In genomic region chr1:154442006-154442740, GRCh38 we compare ENCODE assay signal across 10 cellular contexts. TPM values are rescaled to one million over a fixed set of nuclear protein-coding genes. Genes with fewer than 3 reads are reported as not detected.
DNase-seq lines count a peak whose midpoint lies in the region; ATAC-seq and TF ChIP-seq lines count a peak whose summit lies in the region.
"Had no signal": no experiment of that assay in that cellular context is flagged by ENCODE, and none has a peak within 500 bp of the region (broad histone marks: within the 10 kb centered on the region; RNA-seq: fewer than 3 reads in every experiment).

No MANE protein-coding gene starts in this region.

- H3K4me1 Mint-ChIP-seq in CD8-positive, alpha-beta T cell (ENCODE audit: low read depth): peaks cover 63% of the 10 kb centered on the region
- H3K4me1 Mint-ChIP-seq in nephron: peaks cover 17% of the 10 kb centered on the region

- no peak overlapping the region for H3K4me3 ChIP-seq in CD8-positive, alpha-beta T cell (ENCODE audit: low read depth, low read length)
- peak overlapping the region; percentile 38 for H3K4me3 ChIP-seq in KMS-11 (IDR thresholded peaks at IDR 0.05; ENCODE audit: insufficient read depth, low read depth, low read length)
- H3K4me3 ChIP-seq in colonic mucosa: no peak overlapping the region

- no peaks in the 10 kb centered on the region for H4K20me1 ChIP-seq in KMS-11 (ENCODE audit: insufficient read depth)

- H3K4me3 Mint-ChIP-seq in CD8-positive, alpha-beta T cell: peak overlapping the region; percentile 60
- no peak overlapping the region for H3K4me3 Mint-ChIP-seq in nephron

- H3K9me3 Mint-ChIP-seq in CD8-positive, alpha-beta T cell: no peaks in the 10 kb centered on the region
- no peaks in the 10 kb centered on the region for H3K9me3 Mint-ChIP-seq in nephron

- TF ChIP-seq CTCF in CD8-positive, alpha-beta T cell (IDR thresholded peaks at IDR 0.05): peak; percentile 24
- TF ChIP-seq CTCF in KMS-11 (conservative IDR thresholded peaks at IDR 0.05; ENCODE audit: low read depth, low read length) (peak; percentile 82), colonic mucosa (IDR thresholded peaks at IDR 0.05) (peak; percentile 36), nephron (IDR thresholded peaks at IDR 0.05; ENCODE audit: unreplicated experiment in 3 of 3) (peak in 1 of 3 experiments; percentile 36)

- no peaks in the 10 kb centered on the region for H3K27me3 ChIP-seq in CD8-positive, alpha-beta T cell (ENCODE audit: insufficient read depth, low read length)
- H3K27me3 ChIP-seq in KMS-11 (ENCODE audit: insufficient read depth, low read depth): peaks cover 78% of the 10 kb centered on the region
- H3K27me3 ChIP-seq in colonic mucosa: no peaks in the 10 kb centered on the region

- intact Hi-C loops in CD8-positive, alpha-beta T cell (cut with DNase I, micrococcal nuclease): loop anchor here in 1 of 2 experiments (1.0 kb wide), 2 partner anchors 37 to 89 kb away; partner anchors contain the start of gene IL6R
- intact Hi-C loops in colonic mucosa (cut with DNase I): no loop called here
- intact Hi-C loops in posterior vena cava (cut with DNase I): loop anchor here in 1 of 2 donors (10.0 kb wide), 1 partner anchor 87 kb away; no protein-coding TSS in a partner anchor

- H3K9ac ChIP-seq in KMS-11: no peak overlapping the region
- H3K9ac ChIP-seq in colonic mucosa (ENCODE audit: low read depth in 2 of 2, low read length in 2 of 2): no peak overlapping the region

- no peaks in the 10 kb centered on the region for H3K27me3 Mint-ChIP-seq in CD8-positive, alpha-beta T cell (ENCODE audit: low read depth)
- H3K27me3 Mint-ChIP-seq in nephron (ENCODE audit: low read depth): peaks cover 4% of the 10 kb centered on the region

- POLR2A ChIA-PET in CD8-positive, alpha-beta T cell (lab: Charles Lee): interaction anchor here (0.6 to 1.3 kb wide), 2 partner anchors 39 to 99 kb away, joined by 3 read pairs; no protein-coding TSS in a partner anchor

- no peak overlapping the region for H3K4me2 ChIP-seq in KMS-11

- peak overlapping the region; percentile 89 for H3K27ac Mint-ChIP-seq in CD8-positive, alpha-beta T cell
- peak overlapping the region; percentile 64 to 86 (median 75) for H3K27ac Mint-ChIP-seq in nephron

- no peaks in the 10 kb centered on the region for H3K79me2 ChIP-seq in KMS-11 (ENCODE audit: insufficient read depth, low read depth)

- no peak for ATAC-seq in CD8-positive, alpha-beta T cell

- peaks cover 3% of the 10 kb centered on the region for H3K36me3 ChIP-seq in CD8-positive, alpha-beta T cell (ENCODE audit: insufficient read depth, low read length)
- H3K36me3 ChIP-seq in KMS-11 (ENCODE audit: insufficient read depth) (no peaks in the 10 kb centered on the region), colonic mucosa (no peaks in the 10 kb centered on the region)

- DNase-seq in CD8-positive, alpha-beta T cell: peak in 2 of 7 experiments; percentile 19 to 30
- DNase-seq in colonic mucosa (no peak), SHP77 (lab: John Stamatoyannopoulos, UW) (no peak), posterior vena cava (ENCODE audit: low spot score) (no peak), SK-N-DZ (ENCODE audit: low spot score) (no peak), GF-D8 (lab: John Stamatoyannopoulos, UW) (no peak)

- peaks cover 58% of the 10 kb centered on the region for H3K4me1 ChIP-seq in CD8-positive, alpha-beta T cell (ENCODE audit: insufficient read depth, low read length)
- H3K4me1 ChIP-seq in KMS-11 (ENCODE audit: low read depth, poor library complexity, severe bottlenecking) (peaks cover 64% of the 10 kb centered on the region), colonic mucosa (peaks cover 5% of the 10 kb centered on the region)

- H3K27ac ChIP-seq in CD8-positive, alpha-beta T cell (ENCODE audit: low read depth, low read length): no peak overlapping the region
- H3K27ac ChIP-seq in KMS-11: no peak overlapping the region
- H3K27ac ChIP-seq in colonic mucosa: no peak overlapping the region

- peaks cover 51% of the 10 kb centered on the region for H3K36me3 Mint-ChIP-seq in CD8-positive, alpha-beta T cell
- peaks cover 5% of the 10 kb centered on the region for H3K36me3 Mint-ChIP-seq in nephron (ENCODE audit: low read depth)

- CTCF ChIA-PET in CD8-positive, alpha-beta T cell (lab: Charles Lee): interaction anchor here (0.9 to 2.4 kb wide), 14 partner anchors 8 to 118 kb away, joined by 3 to 14 read pairs (median 4); no protein-coding TSS in a partner anchor

- no peaks in the 10 kb centered on the region for H3K9me3 ChIP-seq in CD8-positive, alpha-beta T cell (ENCODE audit: low read length)
- H3K9me3 ChIP-seq in colonic mucosa: no peaks in the 10 kb centered on the region

- no peak overlapping the region for H2AFZ ChIP-seq in KMS-11 (ENCODE audit: low read depth)

RNA-seq across cellular contexts. Expression of gene IL6R, which starts 37.0 kb away (rescaled TPM):
- 10 to 100 TPM in 1 of 2 experiments, 1 to 10 TPM in 1; 10.0 to 12.0 TPM for total RNA-seq in CD8-positive, alpha-beta T cell
- total RNA-seq in colonic mucosa (10 to 100 TPM; 31.7 to 38.2 TPM), posterior vena cava (10 to 100 TPM; 19.6 to 24.1 TPM)
- not detected in 2 replicates for polyA plus RNA-seq in SK-N-DZ (2014; cell fraction: cytosol; rRNA removed)
- polyA plus RNA-seq in SK-N-DZ (2014; cell fraction: nucleus; rRNA removed): not detected in 2 replicates

RNA-seq across cellular contexts. Expression of gene TDRD10, which starts 59.8 kb away (rescaled TPM):
- not detected for total RNA-seq in CD8-positive, alpha-beta T cell
- under 1 TPM; 0.42 to 0.67 TPM for total RNA-seq in colonic mucosa
- total RNA-seq in posterior vena cava: 1 to 10 TPM; 3.4 to 5.8 TPM
- polyA plus RNA-seq in SK-N-DZ (2014; cell fraction: cytosol; rRNA removed): not detected in 2 replicates
- polyA plus RNA-seq in SK-N-DZ (2014; cell fraction: nucleus; rRNA removed): not detected in 2 replicates
- total RNA-seq: T-helper 1 cell treated with Interleukin-12 subunit alpha and Interleukin-12 subunit beta and Interleukin-4 antibody, amounts not matched to agents 30 ng/mL and 1 ng/mL, for 36 hours had no signal
- polyA plus RNA-seq: fibroblast of lung had no signal
